In genomic region chr19:3188627-3189596, GRCh38 we compare ENCODE assay signal across 13 cellular contexts. TPM values are rescaled to one million over a fixed set of nuclear protein-coding genes. Genes with fewer than 3 reads are reported as not detected.
A peak's percentile ranks its signal among the peaks of the same experiment; 100 is the strongest.
DNase-seq lines count a peak whose midpoint lies in the region; ATAC-seq and TF ChIP-seq lines count a peak whose summit lies in the region.
"Had no signal": no experiment of that assay in that cellular context is flagged by ENCODE, and none has a peak within 500 bp of the region (broad histone marks: within the 10 kb centered on the region; RNA-seq: fewer than 3 reads in every experiment).

No MANE protein-coding gene starts in this region.

- peak overlapping the region; percentile 36 for H3K27ac Mint-ChIP-seq in T-helper 2 cell treated with Interferon-gamma antibody and Interleukin-4, amounts not matched to agents 5 μg/mL and 100 μg/mL, for 36 hours
- H3K27ac Mint-ChIP-seq in IgD-negative memory B cell: peak overlapping the region in 1 of 3 donors; percentile 62
- H3K27ac Mint-ChIP-seq in central memory CD8-positive, alpha-beta T cell (ENCODE audit: low read depth): no peak overlapping the region

- TF ChIP-seq CTCF in neutrophil (IDR thresholded peaks at IDR 0.05): no peak

- no peaks in the 10 kb centered on the region for H3K9me3 ChIP-seq in neutrophil
- H3K9me3 ChIP-seq: heart left ventricle had no signal

- H3K9me3 Mint-ChIP-seq in T-helper 2 cell treated with Interferon-gamma antibody and Interleukin-4, amounts not matched to agents 5 μg/mL and 100 μg/mL, for 36 hours: no peaks in the 10 kb centered on the region
- H3K9me3 Mint-ChIP-seq in IgD-negative memory B cell: no peaks in the 10 kb centered on the region
- H3K9me3 Mint-ChIP-seq in central memory CD8-positive, alpha-beta T cell: no peaks in the 10 kb centered on the region

- H3K4me1 Mint-ChIP-seq in T-helper 2 cell treated with Interferon-gamma antibody and Interleukin-4, amounts not matched to agents 5 μg/mL and 100 μg/mL, for 36 hours (ENCODE audit: low read depth): peaks cover 35% of the 10 kb centered on the region
- H3K4me1 Mint-ChIP-seq in IgD-negative memory B cell: peaks cover 12 to 32% (median 21%) of the 10 kb centered on the region in 3 donors
- peaks cover 50% of the 10 kb centered on the region for H3K4me1 Mint-ChIP-seq in central memory CD8-positive, alpha-beta T cell

- peaks cover 19% of the 10 kb centered on the region for H3K36me3 Mint-ChIP-seq in T-helper 2 cell treated with Interferon-gamma antibody and Interleukin-4, amounts not matched to agents 5 μg/mL and 100 μg/mL, for 36 hours (ENCODE audit: low read depth)
- no peaks in the 10 kb centered on the region for H3K36me3 Mint-ChIP-seq in IgD-negative memory B cell
- peaks cover 25% of the 10 kb centered on the region for H3K36me3 Mint-ChIP-seq in central memory CD8-positive, alpha-beta T cell (ENCODE audit: insufficient read depth)

- H3K27me3 ChIP-seq in neutrophil: no peaks in the 10 kb centered on the region
- H3K27me3 ChIP-seq: heart left ventricle had no signal

- peak overlapping the region; percentile 72 to 96 for H3K4me3 ChIP-seq in neutrophil (ENCODE audit: low read depth in 1 of 2, low read length in 1 of 2)

- H3K4me1 ChIP-seq in neutrophil (ENCODE audit: control insufficient read depth in 1 of 2, insufficient read depth in 1 of 2, low read depth in 1 of 2, low read length in 1 of 2): peaks cover 82 to 87% of the 10 kb centered on the region in 2 experiments

- H3K27me3 Mint-ChIP-seq in T-helper 2 cell treated with Interferon-gamma antibody and Interleukin-4, amounts not matched to agents 5 μg/mL and 100 μg/mL, for 36 hours (ENCODE audit: low read depth): no peaks in the 10 kb centered on the region
- no peaks in the 10 kb centered on the region for H3K27me3 Mint-ChIP-seq in IgD-negative memory B cell
- no peaks in the 10 kb centered on the region for H3K27me3 Mint-ChIP-seq in central memory CD8-positive, alpha-beta T cell

- H3K36me3 ChIP-seq in neutrophil: peaks cover 13% of the 10 kb centered on the region

- no peak for DNase-seq in T-helper 2 cell treated with Interferon-gamma antibody and Interleukin-4, amounts not matched to agents 5 μg/mL and 100 μg/mL, for 36 hours (ENCODE audit: low spot score)
- DNase-seq in T-helper 2 cell (no peak), NCI-H510A treated with DMSO at 0.1 percent for 48 hours (lab: John Stamatoyannopoulos, UW) (no peak)
- DNase-seq in central memory CD8-positive, alpha-beta T cell (ENCODE audit: low spot score in 2 of 2): no peak
- no peak for DNase-seq in stimulated activated CD4-positive, alpha-beta T cell treated with anti-CD3 and anti-CD28 coated beads, Interleukin-4, amount 100 ng/mL, for 24 hours
- DNase-seq: activated effector memory CD4-positive, alpha-beta T cell treated with anti-CD3 and anti-CD28 coated beads, Interleukin-2, amount 50 U/mL, for 16 hours; effector memory CD4-positive, alpha-beta T cell; mesenchymal stem cell; NCI-H1436 treated with DMSO at 0.1 percent for 48 hours had no signal

- ATAC-seq in central memory CD8-positive, alpha-beta T cell (replicated peaks; ENCODE audit: extremely low read depth, poor library complexity, severe bottlenecking): no peak
- ATAC-seq in HG02852 (IDR thresholded peaks at IDR 0.05; ENCODE audit: unreplicated experiment): no peak
- ATAC-seq: heart left ventricle had no signal

- peak overlapping the region; percentile 93 for H3K4me3 Mint-ChIP-seq in T-helper 2 cell treated with Interferon-gamma antibody and Interleukin-4, amounts not matched to agents 5 μg/mL and 100 μg/mL, for 36 hours
- peak overlapping the region; percentile 30 to 88 (median 78) for H3K4me3 Mint-ChIP-seq in IgD-negative memory B cell
- peak overlapping the region; percentile 94 for H3K4me3 Mint-ChIP-seq in central memory CD8-positive, alpha-beta T cell

- peak overlapping the region; percentile 94 for H3K27ac ChIP-seq in neutrophil
- H3K27ac ChIP-seq: heart left ventricle had no signal

RNA-seq across cellular contexts. Expression of gene NCLN, which starts 3.2 kb away (rescaled TPM):
- polyA plus RNA-seq in IgD-negative memory B cell: 29.9 TPM

RNA-seq across cellular contexts. Expression of gene S1PR4, which starts 10.3 kb away (rescaled TPM):
- 448 TPM for polyA plus RNA-seq in IgD-negative memory B cell

RNA-seq across cellular contexts. Expression of gene CELF5, which starts 35.5 kb away (rescaled TPM):
- not detected for polyA plus RNA-seq in IgD-negative memory B cell
- polyA plus RNA-seq: heart left ventricle had no signal

RNA-seq across cellular contexts. Expression of gene GNA15, which starts 53.1 kb away (rescaled TPM):
- polyA plus RNA-seq in IgD-negative memory B cell: not detected
